ENCODE assay signal across 12 cellular contexts in the genomic region with DNA sequence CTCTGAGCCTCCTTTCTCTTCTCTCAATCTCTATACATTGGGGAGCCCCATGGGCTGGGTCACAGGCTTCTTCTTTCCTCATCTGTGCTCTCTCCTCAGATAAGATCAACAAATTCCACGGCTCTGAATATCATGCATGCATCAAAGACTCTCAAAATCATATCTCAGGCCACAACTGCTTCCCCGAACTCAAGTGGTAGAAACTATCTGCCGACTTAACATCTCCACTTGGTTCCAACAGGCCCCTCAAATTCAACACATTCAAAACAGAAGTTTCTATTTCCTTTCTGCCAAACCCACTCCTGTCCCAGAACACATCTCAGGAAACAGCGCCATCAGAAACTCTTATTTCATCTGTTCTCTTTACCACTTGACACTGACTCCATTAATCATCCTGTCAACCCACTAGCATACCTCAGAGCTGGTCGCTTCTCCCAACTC. TPM values are rescaled to one million over a fixed set of nuclear protein-coding genes. Genes with fewer than 3 reads are reported as not detected.
DNase-seq lines count a peak whose midpoint lies in the region; ATAC-seq, FAIRE-seq and TF ChIP-seq lines count a peak whose summit lies in the region.
"Had no signal": no experiment of that assay in that cellular context is flagged by ENCODE, and none has a peak within 500 bp of the region (broad histone marks: within the 10 kb centered on the region; RNA-seq: fewer than 3 reads in every experiment).

No MANE protein-coding gene starts in this region.

- no peak for TF ChIP-seq CTCF in astrocyte (IDR thresholded peaks at IDR 0.05; ENCODE audit: insufficient read depth, low read depth, low read length)

- ATAC-seq in HG03432 (IDR thresholded peaks at IDR 0.05; ENCODE audit: unreplicated experiment) (peak; percentile 45), GM18868 (IDR thresholded peaks at IDR 0.05; ENCODE audit: unreplicated experiment) (no peak), HG03354 (IDR thresholded peaks at IDR 0.05; ENCODE audit: poor library complexity, severe bottlenecking, unreplicated experiment) (no peak)
- ATAC-seq: HCT116 had no signal

- H3K27me3 Mint-ChIP-seq in astrocyte (ENCODE audit: low read depth, unreplicated experiment) = no peaks in the 10 kb centered on the region

- H3K9ac ChIP-seq in astrocyte (ENCODE audit: low read length) = no peak overlapping the region

- no peaks in the 10 kb centered on the region for H3K27me3 ChIP-seq in astrocyte (ENCODE audit: insufficient read depth, low read length)

- no peaks in the 10 kb centered on the region for H3K79me2 ChIP-seq in astrocyte (ENCODE audit: insufficient read depth, low read length)

- H3K27ac ChIP-seq in astrocyte (ENCODE audit: low read depth, low read length) = no peak overlapping the region

- H3K4me3 Mint-ChIP-seq in astrocyte (ENCODE audit: unreplicated experiment) = no peak overlapping the region

- H3K4me1 ChIP-seq in astrocyte (ENCODE audit: insufficient read depth, low read length) = no peaks in the 10 kb centered on the region

- H3K4me2 ChIP-seq in astrocyte (ENCODE audit: low read length) = no peak overlapping the region

- H3K36me3 ChIP-seq in astrocyte (ENCODE audit: insufficient read depth, low read length) = peaks cover 9% of the 10 kb centered on the region

- peaks cover 12% of the 10 kb centered on the region for H3K4me1 Mint-ChIP-seq in astrocyte (ENCODE audit: low read depth, unreplicated experiment)

- peak; percentile 29 for DNase-seq in stimulated activated CD4-positive, alpha-beta T cell treated with anti-CD3 and anti-CD28 coated beads, Interleukin-15, amount 100 ng/mL, for 24 hours
- DNase-seq in stimulated activated CD4-positive, alpha-beta T cell treated with anti-CD3 and anti-CD28 coated beads, Interleukin-4, amount 100 ng/mL, for 24 hours = no peak
- DNase-seq in astrocyte (ENCODE audit: low read depth) (peak; percentile 14), NCI-H446 treated with DMSO at 0.1 percent for 48 hours (lab: John Stamatoyannopoulos, UW) (no peak), LoVo (ENCODE audit: low spot score) (no peak)
- DNase-seq: activated CD8-positive, alpha-beta memory T cell treated with anti-CD3 and anti-CD28 coated beads, Interleukin-2, amount 50 U/mL, for 4 hours; occipital lobe; stimulated activated CD4-positive, alpha-beta T cell treated with anti-CD3 and anti-CD28 coated beads, Interleukin-12 subunit alpha, Interleukin-12 subunit beta, amount 100 ng/mL, for 4 hours had no signal

- H4K20me1 ChIP-seq in astrocyte (ENCODE audit: insufficient read depth, low read length) = no peaks in the 10 kb centered on the region

- no peak for FAIRE-seq in astrocyte (lab: Jason Lieb, UNC)

- no peaks in the 10 kb centered on the region for H3K9me3 Mint-ChIP-seq in astrocyte (ENCODE audit: unreplicated experiment)

- H2AFZ ChIP-seq in astrocyte (ENCODE audit: low read depth, low read length) = no peak overlapping the region

- peaks cover 15% of the 10 kb centered on the region for H3K36me3 Mint-ChIP-seq in astrocyte (ENCODE audit: low read depth, unreplicated experiment)

- no peak overlapping the region for H3K27ac Mint-ChIP-seq in astrocyte (ENCODE audit: unreplicated experiment)

- no peak overlapping the region for H3K4me3 ChIP-seq in astrocyte (ENCODE audit: insufficient read depth, low read depth, low read length)

- H3K9me3 ChIP-seq in astrocyte (ENCODE audit: insufficient read depth, low read depth, low read length) = no peaks in the 10 kb centered on the region

RNA-seq across cellular contexts. Expression of a gene that starts 16.7 kb away (rescaled TPM):
- 12.6 and 13.2 TPM in 2 replicates for total RNA-seq in astrocyte

RNA-seq across cellular contexts. Expression of a gene that starts 32.5 kb away (rescaled TPM):
- total RNA-seq in astrocyte = 1.2 and 2.1 TPM in 2 replicates

Comparison
In these comparisons a context has a peak if more than half of its experiments do, and no peak if none do; other contexts are left out.
1. DNase-seq: peak in stimulated activated CD4-positive, alpha-beta T cell treated with anti-CD3 and anti-CD28 coated beads, Interleukin-15, amount 100 ng/mL, for 24 hours (single experiment) and astrocyte (single experiment); none in stimulated activated CD4-positive, alpha-beta T cell treated with anti-CD3 and anti-CD28 coated beads, Interleukin-4, amount 100 ng/mL, for 24 hours (single experiment), NCI-H446 treated with DMSO at 0.1 percent for 48 hours (single experiment) and LoVo (single experiment).